In the genomic region with DNA sequence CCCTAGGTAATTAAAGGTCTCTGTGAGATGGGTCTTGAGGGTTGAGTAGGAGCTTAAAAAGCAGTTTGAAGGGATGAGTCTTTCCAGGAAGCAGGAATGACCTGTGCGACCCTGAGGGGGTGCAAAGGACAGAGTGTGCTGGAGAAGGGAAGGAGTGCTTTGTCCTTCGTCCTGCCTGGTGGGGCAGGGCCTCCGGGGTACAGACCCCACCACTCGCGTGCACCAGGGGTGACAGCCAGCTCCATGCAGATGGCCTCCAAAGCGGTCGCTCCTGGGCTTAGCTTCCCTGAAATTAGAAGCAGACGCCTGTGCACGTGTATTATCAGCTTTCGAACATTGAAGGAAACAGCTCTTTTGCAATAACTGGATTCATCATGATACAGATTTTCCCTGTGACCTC, we compare ENCODE assay signal across 24 cellular contexts.
"Had no signal": no experiment of that assay in that cellular context is flagged by ENCODE, and none has a peak within 500 bp of the region (broad histone marks: within the 10 kb centered on the region; RNA-seq: fewer than 3 reads in every experiment).

No MANE protein-coding gene starts in this region.

- H3K4me3 ChIP-seq: adrenal gland, body of pancreas, cardiac muscle cell, heart left ventricle, left lung, smooth muscle cell, suprapubic skin, tibial artery, upper lobe of right lung had no signal

- H3K9me3 ChIP-seq: adrenal gland, body of pancreas, suprapubic skin, upper lobe of right lung had no signal

- H3K36me3 ChIP-seq: adrenal gland, cardiac muscle cell, heart left ventricle, left lung, suprapubic skin, tibial artery, upper lobe of right lung had no signal

- H3K27me3 Mint-ChIP-seq: activated B cell treated with CpG ODN at 0.5 μM for 24 hours; activated CD8-positive, alpha-beta memory T cell treated with anti-CD3 and anti-CD28 coated beads, Interleukin-2, amount 10 ng/mL, durations not matched to agents 7 days and 5 days had no signal

- H3K4me1 ChIP-seq: adrenal gland, body of pancreas, heart left ventricle, left lung, suprapubic skin, tibial artery, upper lobe of right lung had no signal

- H3K27ac Mint-ChIP-seq: activated B cell treated with CpG ODN at 0.5 μM for 24 hours; activated CD8-positive, alpha-beta memory T cell treated with anti-CD3 and anti-CD28 coated beads, Interleukin-2, amount 10 ng/mL, durations not matched to agents 7 days and 5 days; activated CD8-positive, alpha-beta T cell treated with anti-CD3 and anti-CD28 coated beads, Interleukin-2, amount 10 ng/mL, durations not matched to agents 7 days and 5 days; activated naive CD4-positive, alpha-beta T cell treated with anti-CD3 and anti-CD28 coated beads for 36 hours; activated naive CD8-positive, alpha-beta T cell treated with anti-CD3 and anti-CD28 coated beads for 36 hours; activated T-cell treated with anti-CD3 and anti-CD28 coated beads, Interleukin-2, amount 50 U/mL, for 72 hours; effector memory CD8-positive, alpha-beta T cell; stimulated activated naive B cell treated with anti-CD40 and anti-IgM and Interleukin-4, amounts not matched to agents 10 μg/mL and 1 μg/mL and 100 μg/mL, for 72 hours; T-helper 17 cell had no signal

- H3K27ac ChIP-seq: adrenal gland, body of pancreas, cardiac muscle cell, heart left ventricle, left lung, suprapubic skin, tibial artery, upper lobe of right lung had no signal

- ATAC-seq: activated CD8-positive, alpha-beta memory T cell treated with anti-CD3 and anti-CD28 coated beads, Interleukin-2, amount 10 ng/mL, durations not matched to agents 7 days and 5 days; activated CD8-positive, alpha-beta T cell treated with anti-CD3 and anti-CD28 coated beads, Interleukin-2, amount 10 ng/mL, durations not matched to agents 7 days and 5 days; activated T-cell treated with anti-CD3 and anti-CD28 coated beads, Interleukin-2, amount 50 U/mL, for 72 hours; body of pancreas; effector memory CD8-positive, alpha-beta T cell; left lung; SK-N-SH treated with all-trans-retinoic acid at 6 μM for 48 hours; stimulated activated naive B cell treated with anti-CD40 and anti-IgM and Interleukin-4, amounts not matched to agents 10 μg/mL and 1 μg/mL and 100 μg/mL, for 72 hours; T-helper 17 cell; upper lobe of right lung had no signal

- H3K27me3 ChIP-seq: adrenal gland, body of pancreas, cardiac muscle cell had no signal

- DNase-seq: activated B cell treated with CpG ODN at 0.5 μM for 24 hours; activated CD8-positive, alpha-beta memory T cell treated with anti-CD3 and anti-CD28 coated beads, Interleukin-2, amount 10 ng/mL, durations not matched to agents 7 days and 5 days; activated CD8-positive, alpha-beta T cell treated with anti-CD3 and anti-CD28 coated beads, Interleukin-2, amount 10 ng/mL, durations not matched to agents 7 days and 5 days; activated naive CD4-positive, alpha-beta T cell treated with anti-CD3 and anti-CD28 coated beads for 36 hours; activated naive CD8-positive, alpha-beta T cell treated with anti-CD3 and anti-CD28 coated beads for 36 hours; activated T-cell treated with anti-CD3 and anti-CD28 coated beads, Interleukin-2, amount 50 U/mL, for 72 hours; adrenal gland; body of pancreas; cortex of kidney; effector memory CD8-positive, alpha-beta T cell; left lung; mammary epithelial cell; occipital lobe; stimulated activated CD4-positive, alpha-beta T cell treated with anti-CD3 and anti-CD28 coated beads, Interleukin-15, amount 100 ng/mL, for 24 hours; stimulated activated CD4-positive, alpha-beta T cell treated with anti-CD3 and anti-CD28 coated beads, Interleukin-2, amount 100 ng/mL, for 24 hours; stimulated activated naive B cell treated with anti-CD40 and anti-IgM and Interleukin-4, amounts not matched to agents 10 μg/mL and 1 μg/mL and 100 μg/mL, for 72 hours; T-helper 17 cell; tibial artery had no signal

- H3K4me1 Mint-ChIP-seq: activated B cell treated with CpG ODN at 0.5 μM for 24 hours; activated CD8-positive, alpha-beta memory T cell treated with anti-CD3 and anti-CD28 coated beads, Interleukin-2, amount 10 ng/mL, durations not matched to agents 7 days and 5 days; activated naive CD8-positive, alpha-beta T cell treated with anti-CD3 and anti-CD28 coated beads for 36 hours; stimulated activated naive B cell treated with anti-CD40 and anti-IgM and Interleukin-4, amounts not matched to agents 10 μg/mL and 1 μg/mL and 100 μg/mL, for 72 hours; T-helper 17 cell had no signal

- H3K4me3 Mint-ChIP-seq: activated B cell treated with CpG ODN at 0.5 μM for 24 hours; activated CD8-positive, alpha-beta memory T cell treated with anti-CD3 and anti-CD28 coated beads, Interleukin-2, amount 10 ng/mL, durations not matched to agents 7 days and 5 days; activated CD8-positive, alpha-beta T cell treated with anti-CD3 and anti-CD28 coated beads, Interleukin-2, amount 10 ng/mL, durations not matched to agents 7 days and 5 days; activated naive CD4-positive, alpha-beta T cell treated with anti-CD3 and anti-CD28 coated beads for 36 hours; activated naive CD8-positive, alpha-beta T cell treated with anti-CD3 and anti-CD28 coated beads for 36 hours; activated T-cell treated with anti-CD3 and anti-CD28 coated beads, Interleukin-2, amount 50 U/mL, for 72 hours; effector memory CD8-positive, alpha-beta T cell; stimulated activated naive B cell treated with anti-CD40 and anti-IgM and Interleukin-4, amounts not matched to agents 10 μg/mL and 1 μg/mL and 100 μg/mL, for 72 hours; T-helper 17 cell had no signal

- H3K36me3 Mint-ChIP-seq: activated CD8-positive, alpha-beta memory T cell treated with anti-CD3 and anti-CD28 coated beads, Interleukin-2, amount 10 ng/mL, durations not matched to agents 7 days and 5 days; activated naive CD8-positive, alpha-beta T cell treated with anti-CD3 and anti-CD28 coated beads for 36 hours; stimulated activated naive B cell treated with anti-CD40 and anti-IgM and Interleukin-4, amounts not matched to agents 10 μg/mL and 1 μg/mL and 100 μg/mL, for 72 hours had no signal
